1 cellular context compared by ENCODE assay signal in genomic region chr7:132462478-132462877, GRCh38.
A peak's percentile ranks its signal among the peaks of the same experiment; 100 is the strongest.
TF ChIP-seq lines count a peak whose summit lies in the region.

No MANE protein-coding gene starts in this region.

TF ChIP-seq in K562, 482 proteins besides CTCF, POLR2A, EP300 and RAD21 (continued from another document):
- TF ChIP-seq AFF1 (IDR thresholded peaks at IDR 0.05; ENCODE audit: low read depth in 1 of 2, partially characterized antibody in 2 of 2) (no peak), E2F6 (IDR thresholded peaks at IDR 0.05; ENCODE audit: borderline replicate concordance in 1 of 2, extremely low read depth in 1 of 2, insufficient read depth in 1 of 2, insufficient read length in 1 of 2, low read depth in 1 of 2, low read length in 1 of 2, poor library complexity in 1 of 2, severe bottlenecking in 1 of 2) (no peak), ZNF140 (CRISPR knock-in tag; IDR thresholded peaks at IDR 0.05) (no peak), TARDBP (IDR thresholded peaks at IDR 0.05) (no peak), RBM25 (IDR thresholded peaks at IDR 0.05; ENCODE audit: low read depth, low read length, severe bottlenecking) (peak; percentile 80), ZNF263 (CRISPR knock-in tag; IDR thresholded peaks at IDR 0.05; ENCODE audit: borderline replicate concordance) (no peak), MBD1 (CRISPR knock-in tag; IDR thresholded peaks at IDR 0.05) (no peak), IRF2 (CRISPR knock-in tag; IDR thresholded peaks at IDR 0.05) (no peak), ATF1 (CRISPR knock-in tag; IDR thresholded peaks at IDR 0.05) (no peak), ATF1 (tag; IDR thresholded peaks at IDR 0.05) (no peak), ZNF121 (CRISPR knock-in tag; conservative IDR thresholded peaks at IDR 0.05) (peak; percentile 31), GMEB1 (CRISPR knock-in tag; IDR thresholded peaks at IDR 0.05) (no peak), HES1 (IDR thresholded peaks at IDR 0.05; ENCODE audit: low read depth) (no peak), ZNF280B (CRISPR knock-in tag; IDR thresholded peaks at IDR 0.05) (no peak), NONO (IDR thresholded peaks at IDR 0.05; ENCODE audit: low read depth in 2 of 2, low read length in 1 of 2) (no peak), SMARCC2 (IDR thresholded peaks at IDR 0.05; ENCODE audit: low read depth) (no peak)
